ENCODE assay signal across 9 cellular contexts in genomic region chr9:113558632-113559502, GRCh38.
A peak's percentile ranks its signal among the peaks of the same experiment; 100 is the strongest.
DNase-seq lines count a peak whose midpoint lies in the region; ATAC-seq and TF ChIP-seq lines count a peak whose summit lies in the region.
"Had no signal": no experiment of that assay in that cellular context is flagged by ENCODE, and none has a peak within 500 bp of the region (broad histone marks: within the 10 kb centered on the region; RNA-seq: fewer than 3 reads in every experiment).

No MANE protein-coding gene starts in this region.

- H4K91ac ChIP-seq in mesenchymal stem cell (ENCODE audit: low read length): no peak overlapping the region

- H3K4me3 ChIP-seq in endodermal cell (ENCODE audit: low read length) (no peak overlapping the region), mesenchymal stem cell (ENCODE audit: insufficient read depth in 1 of 2, low read depth in 1 of 2, low read length in 2 of 2) (no peak overlapping the region)

- no peak overlapping the region for H3K23ac ChIP-seq in mesenchymal stem cell (ENCODE audit: low read length in 2 of 2)

- H2BK12ac ChIP-seq in mesenchymal stem cell (ENCODE audit: low read length in 2 of 2): peak overlapping the region in 1 of 2 experiments; percentile 70

- H3K18ac ChIP-seq in mesenchymal stem cell (ENCODE audit: low read depth in 1 of 2, low read length in 2 of 2): peak overlapping the region; percentile 65 to 90

- H3K9me3 ChIP-seq in endodermal cell (ENCODE audit: control insufficient read depth, low read length) (no peaks in the 10 kb centered on the region), mesenchymal stem cell (ENCODE audit: control insufficient read depth, low read length) (no peaks in the 10 kb centered on the region)

- no peak for ATAC-seq in GM19467 (IDR thresholded peaks at IDR 0.05; ENCODE audit: unreplicated experiment)
- ATAC-seq: PC-3 had no signal

- WGBS in endodermal cell (ENCODE audit: insufficient coverage in 1 of 2, insufficient read length in 1 of 2), 2 experiments: 76 to 83% methylated on average over 6 to 7 of the region's 7 CpGs
- WGBS in mesenchymal stem cell: 29% methylated on average over 7 of the region's 7 CpGs

- H3K27ac Mint-ChIP-seq in activated T-cell treated with anti-CD3 and anti-CD28 coated beads, Interleukin-2, amount 50 U/mL, for 24 hours: peak overlapping the region; percentile 40
- no peak overlapping the region for H3K27ac Mint-ChIP-seq in endodermal cell

- peaks cover 12% of the 10 kb centered on the region for H3K79me1 ChIP-seq in mesenchymal stem cell (replicated peaks; ENCODE audit: low read length, poor library complexity, severe bottlenecking)

- H3K4me2 ChIP-seq in mesenchymal stem cell (ENCODE audit: low read length, poor library complexity, severe bottlenecking): no peak overlapping the region

- peak overlapping the region; percentile 35 for H4K8ac ChIP-seq in mesenchymal stem cell (ENCODE audit: low read length)

- H3K36me3 Mint-ChIP-seq in activated T-cell treated with anti-CD3 and anti-CD28 coated beads, Interleukin-2, amount 50 U/mL, for 24 hours (ENCODE audit: low read depth): peaks cover 5% of the 10 kb centered on the region
- no peaks in the 10 kb centered on the region for H3K36me3 Mint-ChIP-seq in endodermal cell (ENCODE audit: low read depth)

- no peak overlapping the region for H3K9ac ChIP-seq in endodermal cell (ENCODE audit: extremely low read depth, low read length, poor library complexity, severe bottlenecking)
- no peak overlapping the region for H3K9ac ChIP-seq in mesenchymal stem cell (ENCODE audit: low read length)

- H2AK5ac ChIP-seq in mesenchymal stem cell (ENCODE audit: low read length, severe bottlenecking): no peak overlapping the region

- no peak overlapping the region for H3K14ac ChIP-seq in mesenchymal stem cell (ENCODE audit: low read length in 2 of 2)

- no peak overlapping the region for H2BK120ac ChIP-seq in mesenchymal stem cell (ENCODE audit: low read depth, low read length)

- H2BK15ac ChIP-seq in mesenchymal stem cell (ENCODE audit: low read depth, poor library complexity, severe bottlenecking): no peak overlapping the region

- H3K9me3 Mint-ChIP-seq in activated T-cell treated with anti-CD3 and anti-CD28 coated beads, Interleukin-2, amount 50 U/mL, for 24 hours: no peaks in the 10 kb centered on the region
- no peaks in the 10 kb centered on the region for H3K9me3 Mint-ChIP-seq in endodermal cell

- H3K4me3 Mint-ChIP-seq in activated T-cell treated with anti-CD3 and anti-CD28 coated beads, Interleukin-2, amount 50 U/mL, for 24 hours: no peak overlapping the region
- H3K4me3 Mint-ChIP-seq in endodermal cell: no peak overlapping the region

- no peak overlapping the region for H2BK5ac ChIP-seq in mesenchymal stem cell (ENCODE audit: low read depth, low read length, poor library complexity, severe bottlenecking)

- no peaks in the 10 kb centered on the region for H3K27me3 Mint-ChIP-seq in activated T-cell treated with anti-CD3 and anti-CD28 coated beads, Interleukin-2, amount 50 U/mL, for 24 hours
- H3K27me3 Mint-ChIP-seq in endodermal cell (ENCODE audit: insufficient read depth): no peaks in the 10 kb centered on the region

- no peaks in the 10 kb centered on the region for H3K4me1 ChIP-seq in endodermal cell (ENCODE audit: control insufficient read depth, insufficient read depth, low read length)
- peaks cover 14% of the 10 kb centered on the region for H3K4me1 ChIP-seq in mesenchymal stem cell (ENCODE audit: control insufficient read depth, insufficient read depth, low read depth, low read length)

- no peak for TF ChIP-seq CTCF in endodermal cell (conservative IDR thresholded peaks at IDR 0.05)

- DNase-seq in activated T-cell treated with anti-CD3 and anti-CD28 coated beads, Interleukin-2, amount 50 U/mL, for 24 hours: no peak
- DNase-seq in activated T-cell treated with anti-CD3 and anti-CD28 coated beads, Interleukin-2, amount 50 U/mL, for 48 hours: no peak
- DNase-seq in endodermal cell (peak; percentile 28), mesenchymal stem cell (peak; percentile 93), ureter (ENCODE audit: low spot score) (peak; percentile 72), SK-N-DZ (ENCODE audit: low spot score) (no peak)
- no peak for DNase-seq in activated naive CD4-positive, alpha-beta T cell (lab: John Stamatoyannopoulos, UW)
- DNase-seq: PC-3 had no signal

- H3K27ac ChIP-seq in endodermal cell (ENCODE audit: low read depth, low read length): no peak overlapping the region
- H3K27ac ChIP-seq in mesenchymal stem cell (ENCODE audit: low read length, poor library complexity, severe bottlenecking): no peak overlapping the region

- H3K4me1 Mint-ChIP-seq in activated T-cell treated with anti-CD3 and anti-CD28 coated beads, Interleukin-2, amount 50 U/mL, for 24 hours (ENCODE audit: low read depth): peaks cover 44% of the 10 kb centered on the region
- no peaks in the 10 kb centered on the region for H3K4me1 Mint-ChIP-seq in endodermal cell

- peak overlapping the region in 1 of 2 experiments; percentile 24 for H3K4ac ChIP-seq in mesenchymal stem cell (ENCODE audit: low read depth in 1 of 2, low read length in 2 of 2)

- H2AFZ ChIP-seq in mesenchymal stem cell (ENCODE audit: low read depth, low read length): no peak overlapping the region

- H3K27me3 ChIP-seq in endodermal cell (ENCODE audit: control insufficient read depth, insufficient read depth, low read length, poor library complexity, severe bottlenecking) (no peaks in the 10 kb centered on the region), mesenchymal stem cell (ENCODE audit: control insufficient read depth in 1 of 2, insufficient read depth in 1 of 2, low read length in 2 of 2) (no peaks in the 10 kb centered on the region)

- no peaks in the 10 kb centered on the region for H3K36me3 ChIP-seq in endodermal cell (ENCODE audit: control insufficient read depth, insufficient read depth, low read length)
- no peaks in the 10 kb centered on the region for H3K36me3 ChIP-seq in mesenchymal stem cell (ENCODE audit: control insufficient read depth in 1 of 2, insufficient read depth in 2 of 2, low read depth in 1 of 2, low read length in 2 of 2)

Comparison
In these comparisons a context has a peak if more than half of its experiments do, and no peak if none do; other contexts are left out.
1. DNase-seq: peak in endodermal cell (single experiment), mesenchymal stem cell (single experiment) and ureter (single experiment); none in activated T-cell treated with anti-CD3 and anti-CD28 coated beads, Interleukin-2, amount 50 U/mL, for 24 hours (single experiment), activated T-cell treated with anti-CD3 and anti-CD28 coated beads, Interleukin-2, amount 50 U/mL, for 48 hours (0 of 2), activated naive CD4-positive, alpha-beta T cell (0 of 4) and SK-N-DZ (single experiment).